ENCODE assay signal across 13 cellular contexts in the genomic region with DNA sequence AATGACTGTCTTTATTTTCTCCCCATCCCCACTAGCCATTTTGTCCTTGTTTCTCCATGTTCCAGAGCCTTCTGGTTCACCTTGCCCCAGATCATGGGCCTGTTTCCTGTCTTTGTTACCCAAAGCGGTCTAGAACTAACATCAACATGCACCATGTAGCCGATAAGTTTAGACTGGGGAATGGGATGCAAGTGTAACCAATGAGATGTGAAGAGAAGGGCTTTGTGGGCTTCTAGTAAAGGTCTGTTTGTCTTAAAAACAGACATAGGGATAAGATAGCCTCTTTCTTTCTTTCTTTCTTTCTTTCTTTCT. TPM values are rescaled to one million over a fixed set of nuclear protein-coding genes. Genes with fewer than 3 reads are reported as not detected.
DNase-seq lines count a peak whose midpoint lies in the region; ATAC-seq and TF ChIP-seq lines count a peak whose summit lies in the region.
"Had no signal": no experiment of that assay in that cellular context is flagged by ENCODE, and none has a peak within 500 bp of the region (broad histone marks: within the 10 kb centered on the region; RNA-seq: fewer than 3 reads in every experiment).

No MANE protein-coding gene starts in this region.

- H3K23ac ChIP-seq in neuronal stem cell (ENCODE audit: low read depth, low read length, poor library complexity), result no peak overlapping the region

- H3K27me3 Mint-ChIP-seq in CD4-positive, CD25-positive, alpha-beta regulatory T cell, result peaks cover 10% of the 10 kb centered on the region

- DNase-seq in CD4-positive, CD25-positive, alpha-beta regulatory T cell, result no peak
- no peak for DNase-seq in HL-60 (ENCODE audit: low read depth in 1 of 2, low spot score in 1 of 2)
- DNase-seq in neuronal stem cell (ENCODE audit: low spot score), result no peak
- DNase-seq in kidney tubule cell (ENCODE audit: low spot score), result no peak
- DNase-seq in stimulated activated CD4-positive, alpha-beta T cell treated with anti-CD3 and anti-CD28 coated beads, Interleukin-1b, Interleukin-23, amount 100 ng/mL, for 48 hours, result no peak
- no peak for DNase-seq in activated CD4-positive, CD25-positive, alpha-beta regulatory T cell (lab: John Stamatoyannopoulos, UW)
- DNase-seq: Kasumi-1; NCI-H226; stimulated activated naive CD8-positive, alpha-beta T cell treated with anti-CD3 and anti-CD28 coated beads, Interleukin-15, Interleukin-2, amounts not matched to agents 100 U/mL and 50 U/mL, for 24 hours had no signal

- no peak overlapping the region for H4K8ac ChIP-seq in neuronal stem cell (ENCODE audit: low read depth, low read length)

- H3K4me1 Mint-ChIP-seq in CD4-positive, CD25-positive, alpha-beta regulatory T cell, result peaks cover 28 to 85% (median 44%) of the 10 kb centered on the region in 4 donors

- no peak overlapping the region for H4K91ac ChIP-seq in neuronal stem cell (ENCODE audit: low read depth, low read length, poor library complexity)

- no peak overlapping the region for H3K4me2 ChIP-seq in neuronal stem cell (ENCODE audit: insufficient read depth, low read length, poor library complexity, severe bottlenecking)

- H3K4me3 ChIP-seq in CD4-positive, CD25-positive, alpha-beta regulatory T cell (ENCODE audit: low read depth, low read length), result peak overlapping the region; percentile 17
- H3K4me3 ChIP-seq in HL-60 (replicated peaks; ENCODE audit: insufficient read depth, low read length) (no peak overlapping the region), neuronal stem cell (ENCODE audit: low read length in 2 of 2) (no peak overlapping the region)
- H3K4me3 ChIP-seq: HAP-1 had no signal

- H3K9ac ChIP-seq in neuronal stem cell (ENCODE audit: low read depth, low read length, poor library complexity), result no peak overlapping the region

- no peak overlapping the region for H2BK5ac ChIP-seq in neuronal stem cell (ENCODE audit: low read length)

- no peak overlapping the region for H3K14ac ChIP-seq in neuronal stem cell (ENCODE audit: low read length)

- H2BK120ac ChIP-seq in neuronal stem cell (ENCODE audit: low read depth, low read length), result no peak overlapping the region

- peaks cover 0 to 2% (median 0%) of the 10 kb centered on the region in 7 donors for H3K9me3 Mint-ChIP-seq in CD4-positive, CD25-positive, alpha-beta regulatory T cell
- H3K9me3 Mint-ChIP-seq: WTC11 had no signal

- no peak overlapping the region for H2AK5ac ChIP-seq in neuronal stem cell (ENCODE audit: low read depth, low read length)

- H3K4me3 Mint-ChIP-seq in CD4-positive, CD25-positive, alpha-beta regulatory T cell, result peak overlapping the region; percentile 81 to 93 (median 86)
- H3K4me3 Mint-ChIP-seq: WTC11 had no signal

- peaks cover 57% of the 10 kb centered on the region for H3K36me3 Mint-ChIP-seq in CD4-positive, CD25-positive, alpha-beta regulatory T cell
- H3K36me3 Mint-ChIP-seq: WTC11 had no signal

- peak overlapping the region; percentile 95 to 100 (median 95) for H3K27ac Mint-ChIP-seq in CD4-positive, CD25-positive, alpha-beta regulatory T cell
- H3K27ac Mint-ChIP-seq: WTC11 had no signal

- no peak overlapping the region for H3K18ac ChIP-seq in neuronal stem cell (ENCODE audit: low read length)

- H3K27me3 ChIP-seq in CD4-positive, CD25-positive, alpha-beta regulatory T cell (ENCODE audit: control insufficient read depth, insufficient read depth, low read length), result no peaks in the 10 kb centered on the region
- H3K27me3 ChIP-seq in HL-60 (ENCODE audit: insufficient read depth, poor library complexity, severe bottlenecking) (no peaks in the 10 kb centered on the region), neuronal stem cell (ENCODE audit: control insufficient read depth in 3 of 3, insufficient read depth in 3 of 3, low read depth in 1 of 3, low read length in 3 of 3) (peaks cover 0 to 7% (median 0%) of the 10 kb centered on the region in 3 experiments)

- no peak overlapping the region for H2AFZ ChIP-seq in neuronal stem cell (ENCODE audit: low read length)

- WGBS in neuronal stem cell (ENCODE audit: extremely low coverage in 2 of 2, insufficient read length in 2 of 2, insufficient replicate concordance in 1 of 2), 2 donors, result no CpG with 5 or more reads among the region's 2 CpGs

- peaks cover 73% of the 10 kb centered on the region for H3K4me1 ChIP-seq in CD4-positive, CD25-positive, alpha-beta regulatory T cell (ENCODE audit: control insufficient read depth, insufficient read depth, low read length, poor library complexity, severe bottlenecking)
- peaks cover 0 to 14% of the 10 kb centered on the region in 2 donors for H3K4me1 ChIP-seq in neuronal stem cell (ENCODE audit: control insufficient read depth in 2 of 2, insufficient read depth in 1 of 2, low read depth in 1 of 2, low read length in 2 of 2)
- H3K4me1 ChIP-seq: HAP-1 had no signal

- no peak for TF ChIP-seq CTCF in HL-60 (IDR thresholded peaks at IDR 0.05; ENCODE audit: insufficient read depth, low read length)

- no peaks in the 10 kb centered on the region for H3K79me1 ChIP-seq in neuronal stem cell (ENCODE audit: low read depth, low read length)

- H2BK12ac ChIP-seq in neuronal stem cell (ENCODE audit: low read length), result no peak overlapping the region

- H2BK15ac ChIP-seq in neuronal stem cell (ENCODE audit: low read length), result no peak overlapping the region

- peaks cover 27% of the 10 kb centered on the region for H3K36me3 ChIP-seq in CD4-positive, CD25-positive, alpha-beta regulatory T cell (ENCODE audit: control insufficient read depth, insufficient read depth, low read length)
- no peaks in the 10 kb centered on the region for H3K36me3 ChIP-seq in neuronal stem cell (replicated peaks in 1 of 2; ENCODE audit: control insufficient read depth in 2 of 2, insufficient read depth in 2 of 2, low read length in 2 of 2)
- H3K36me3 ChIP-seq: HAP-1 had no signal

- no peaks in the 10 kb centered on the region for H3K9me3 ChIP-seq in CD4-positive, CD25-positive, alpha-beta regulatory T cell (ENCODE audit: control insufficient read depth in 2 of 2, low read length in 2 of 2)
- H3K9me3 ChIP-seq in neuronal stem cell (replicated peaks in 1 of 2; ENCODE audit: control insufficient read depth in 2 of 2, insufficient read depth in 1 of 2, low read depth in 1 of 2, low read length in 2 of 2), result no peaks in the 10 kb centered on the region
- H3K9me3 ChIP-seq: HAP-1 had no signal

- H3K4ac ChIP-seq in neuronal stem cell (ENCODE audit: low read length), result no peak overlapping the region

- ATAC-seq in CD4-positive, CD25-positive, alpha-beta regulatory T cell (ENCODE audit: low read depth in 2 of 2), result no peak
- no peak for ATAC-seq in GM18873 (IDR thresholded peaks at IDR 0.05; ENCODE audit: low FRiP score, unreplicated experiment)
- ATAC-seq: stimulated activated naive CD8-positive, alpha-beta T cell treated with anti-CD3 and anti-CD28 coated beads, Interleukin-15, Interleukin-2, amounts not matched to agents 100 U/mL and 50 U/mL, for 24 hours; WTC11 had no signal

- peak overlapping the region; percentile 89 for H3K27ac ChIP-seq in CD4-positive, CD25-positive, alpha-beta regulatory T cell (ENCODE audit: insufficient read depth, low read length, poor library complexity, severe bottlenecking)
- H3K27ac ChIP-seq in HL-60 (replicated peaks) (peak overlapping the region; percentile 84), cingulate gyrus (ENCODE audit: low read depth, low read length) (peak overlapping the region; percentile 2), neuronal stem cell (replicated peaks; ENCODE audit: low read length) (peak overlapping the region; percentile 43)

RNA-seq across cellular contexts. Expression of a gene that starts 25.7 kb away (rescaled TPM):
- total RNA-seq in CD4-positive, CD25-positive, alpha-beta regulatory T cell, result 278 TPM
- polyA plus RNA-seq in CD4-positive, CD25-positive, alpha-beta regulatory T cell, result 10 to 100 TPM; 56.9 to 79.8 (median 69.0) TPM
- polyA plus RNA-seq in neuronal stem cell (2013, experiment 1 of 2), result 4.5 TPM
- 4.4 TPM for polyA plus RNA-seq in neuronal stem cell (2013, experiment 2 of 2)

RNA-seq across cellular contexts. Expression of a gene that starts 53.3 kb away (rescaled TPM):
- not detected for total RNA-seq in CD4-positive, CD25-positive, alpha-beta regulatory T cell
- polyA plus RNA-seq in CD4-positive, CD25-positive, alpha-beta regulatory T cell, result not detected
- not detected for polyA plus RNA-seq in neuronal stem cell (2013, experiment 1 of 2)
- polyA plus RNA-seq in neuronal stem cell (2013, experiment 2 of 2), result not detected
- total RNA-seq: WTC11 had no signal

Comparison
In these comparisons a context has a peak if more than half of its experiments do, and no peak if none do; other contexts are left out.
1. H3K27ac ChIP-seq: peak in every context shown above with its lines; median percentile 89 in CD4-positive, CD25-positive, alpha-beta regulatory T cell; 84 in HL-60; 43 in neuronal stem cell; 2 in cingulate gyrus.